Comparison of ENCODE assay signal across 1 cellular context in genomic region chr7:131071786-131072504, GRCh38.
TF ChIP-seq lines count a peak whose summit lies in the region.

No MANE protein-coding gene starts in this region.

TF ChIP-seq in K562, 482 proteins besides CTCF, POLR2A, EP300 and RAD21 (continued from another document and continues in another):
- TF ChIP-seq ZBTB40 (IDR thresholded peaks at IDR 0.05) = peak; percentile 18; the same call in 1 of the 2 replicates
- TF ChIP-seq ZBTB40 (CRISPR knock-in tag; IDR thresholded peaks at IDR 0.05) = no peak
- TF ChIP-seq DDX20 (tag; IDR thresholded peaks at IDR 0.05; ENCODE audit: low read depth) = no peak
- TF ChIP-seq ZBTB11 (CRISPR knock-in tag; IDR thresholded peaks at IDR 0.05) = no peak
- TF ChIP-seq IRF2 (CRISPR knock-in tag; IDR thresholded peaks at IDR 0.05) = no peak
- TF ChIP-seq ZFPM2 (CRISPR knock-in tag; IDR thresholded peaks at IDR 0.05) = no peak
- TF ChIP-seq ZNF316 (IDR thresholded peaks at IDR 0.05) = no peak
- TF ChIP-seq ZNF395 (CRISPR knock-in tag; IDR thresholded peaks at IDR 0.05) = no peak
- TF ChIP-seq ZNF589 (CRISPR knock-in tag; IDR thresholded peaks at IDR 0.05; ENCODE audit: low read depth) = peak; percentile 81; the same call in 1 of the 2 replicates
- TF ChIP-seq CC2D1A (IDR thresholded peaks at IDR 0.05) = no peak
- TF ChIP-seq ILK (tag; IDR thresholded peaks at IDR 0.05; ENCODE audit: borderline replicate concordance, low read depth) = no peak
- peak; percentile 46; the same call in 1 of the 2 replicates for TF ChIP-seq ETV1 (tag; conservative IDR thresholded peaks at IDR 0.05; ENCODE audit: low read depth)
- TF ChIP-seq ARNT (IDR thresholded peaks at IDR 0.05) = peak in 1 of 2 experiments; percentile 67; a peak in 1 of 4 replicates
- TF ChIP-seq MGA (IDR thresholded peaks at IDR 0.05) = no peak
- 0 out of 2 replicates have a peak, but pooled peaks have one; percentile 20 for TF ChIP-seq TRIM28 (IDR thresholded peaks at IDR 0.05)
- TF ChIP-seq ATF1 (CRISPR knock-in tag; IDR thresholded peaks at IDR 0.05) = no peak
- TF ChIP-seq ATF1 (tag; IDR thresholded peaks at IDR 0.05) = no peak
- peak; percentile 91 for TF ChIP-seq BRD9 (IDR thresholded peaks at IDR 0.05; ENCODE audit: low read depth, partially characterized antibody)
- TF ChIP-seq ZHX1 (conservative IDR thresholded peaks at IDR 0.05; ENCODE audit: low read length) = no peak
- TF ChIP-seq MLLT1 (IDR thresholded peaks at IDR 0.05) = no peak
